9 cellular contexts compared by ENCODE assay signal in the genomic region with DNA sequence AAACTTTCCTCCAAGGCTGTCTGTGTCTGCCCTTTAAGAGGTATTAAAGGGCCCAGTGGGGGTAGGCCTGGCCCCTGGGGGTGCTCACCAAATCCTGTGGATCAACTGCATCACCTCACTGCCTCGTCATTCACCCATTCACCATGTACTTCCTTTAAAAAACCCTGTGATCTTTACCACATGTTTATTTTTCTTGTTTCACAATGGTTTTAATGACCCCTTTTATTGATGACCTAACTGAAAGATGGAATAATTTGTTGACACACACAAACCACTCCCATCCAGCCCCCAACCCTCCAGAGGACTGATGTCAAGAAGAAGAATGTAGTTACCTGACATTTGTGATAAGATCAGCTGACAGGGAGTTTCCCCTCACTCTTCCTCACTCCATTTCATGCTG. TPM values are rescaled to one million over a fixed set of nuclear protein-coding genes. Genes with fewer than 3 reads are reported as not detected.
DNase-seq lines count a peak whose midpoint lies in the region; ATAC-seq and TF ChIP-seq lines count a peak whose summit lies in the region.
"Had no signal": no experiment of that assay in that cellular context is flagged by ENCODE, and none has a peak within 500 bp of the region (broad histone marks: within the 10 kb centered on the region; RNA-seq: fewer than 3 reads in every experiment).

No MANE protein-coding gene starts in this region.

- intact Hi-C loops in CD4-positive, alpha-beta memory T cell (cut with micrococcal nuclease) = no loop called here
- intact Hi-C loops in left cardiac atrium (cut with DNase I) = no loop called here

- no peaks in the 10 kb centered on the region for H3K27me3 ChIP-seq in CD4-positive, alpha-beta memory T cell (ENCODE audit: insufficient read depth, low read length)

- H3K4me1 ChIP-seq in CD4-positive, alpha-beta memory T cell (ENCODE audit: insufficient read depth, low read length) = peaks cover 26% of the 10 kb centered on the region

- H3K36me3 ChIP-seq in CD4-positive, alpha-beta memory T cell (ENCODE audit: insufficient read depth, low read length) = no peaks in the 10 kb centered on the region

- no peaks in the 10 kb centered on the region for H3K27me3 Mint-ChIP-seq in CD4-positive, alpha-beta memory T cell

- H3K27ac ChIP-seq in CD4-positive, alpha-beta memory T cell (ENCODE audit: low read depth, low read length) = no peak overlapping the region
- no peak overlapping the region for H3K27ac ChIP-seq in RWPE1

- TF ChIP-seq CTCF in foreskin fibroblast (IDR thresholded peaks at IDR 0.05; ENCODE audit: low read depth, low read length) (no peak), RWPE1 (conservative IDR thresholded peaks at IDR 0.05; ENCODE audit: low read depth) (no peak)

- peak overlapping the region; percentile 15 to 81 (median 76) for H3K27ac Mint-ChIP-seq in CD4-positive, alpha-beta memory T cell

- peaks cover 11 to 18% (median 16%) of the 10 kb centered on the region in 4 donors for H3K4me1 Mint-ChIP-seq in CD4-positive, alpha-beta memory T cell

- peak overlapping the region in 6 of 8 donors; percentile 12 to 72 (median 58) for H3K4me3 Mint-ChIP-seq in CD4-positive, alpha-beta memory T cell

- no peaks in the 10 kb centered on the region for H3K9me3 Mint-ChIP-seq in CD4-positive, alpha-beta memory T cell

- CTCF ChIA-PET in CD4-positive, alpha-beta memory T cell (lab: Charles Lee; ENCODE audit: partially characterized antibody) = interaction anchor here (1.2 to 4.1 kb wide), 2 partner anchors 9 to 976 kb away, joined by 4 to 37 read pairs; no protein-coding TSS in a partner anchor
- CTCF ChIA-PET in RWPE1 (lab: Yijun Ruan, JAX) = interaction anchor here (1.1 kb wide), 1 partner anchor 11 kb away, joined by 3 read pairs; no protein-coding TSS in a partner anchor

- peak; percentile 46 to 85 (median 61) for DNase-seq in CD4-positive, alpha-beta memory T cell
- DNase-seq in NCI-H69 (lab: John Stamatoyannopoulos, UW) (peak; percentile 81), foreskin fibroblast (peak; percentile 22 to 45), left cardiac atrium (no peak), RWPE1 (ENCODE audit: low spot score) (no peak)
- DNase-seq in stimulated activated CD4-positive, alpha-beta T cell treated with anti-CD3 and anti-CD28 coated beads, Interleukin-12 subunit alpha, Interleukin-12 subunit beta, amount 100 ng/mL, for 4 hours = no peak
- DNase-seq: stimulated activated CD8-positive, alpha-beta memory T cell treated with anti-CD3 and anti-CD28 coated beads, Interleukin-4, amount 100 ng/mL, for 48 hours had no signal

- POLR2A ChIA-PET in CD4-positive, alpha-beta memory T cell (lab: Charles Lee; ENCODE audit: partially characterized antibody) = interaction anchor here (1.2 kb wide), 1 partner anchor 10 kb away, joined by 4 read pairs; no protein-coding TSS in a partner anchor
- POLR2A ChIA-PET in RWPE1 (lab: Yijun Ruan, JAX; ENCODE audit: low non-redundant PET) = no interaction called here

- no peaks in the 10 kb centered on the region for H3K9me3 ChIP-seq in CD4-positive, alpha-beta memory T cell (ENCODE audit: control insufficient read depth in 1 of 2, low read length in 2 of 2)

- no peaks in the 10 kb centered on the region for H3K36me3 Mint-ChIP-seq in CD4-positive, alpha-beta memory T cell

- ATAC-seq in GM19397 (IDR thresholded peaks at IDR 0.05; ENCODE audit: unreplicated experiment) (peak; percentile 44), left cardiac atrium (no peak), GM19328 (IDR thresholded peaks at IDR 0.05; ENCODE audit: unreplicated experiment) (no peak)

- no peak overlapping the region for H3K4me3 ChIP-seq in CD4-positive, alpha-beta memory T cell (ENCODE audit: low read length in 2 of 2)
- H3K4me3 ChIP-seq in foreskin fibroblast (ENCODE audit: low read depth in 1 of 2, low read length in 2 of 2) = no peak overlapping the region

RNA-seq across cellular contexts. Expression of a gene that starts 40.8 kb away (rescaled TPM):
- not detected for total RNA-seq in CD4-positive, alpha-beta memory T cell
- polyA plus RNA-seq in CD4-positive, alpha-beta memory T cell = under 1 TPM; 0.40 to 0.58 TPM
- 1 to 10 TPM; 2.6 to 3.5 TPM for total RNA-seq in left cardiac atrium

Comparison
In these comparisons a context has a peak if more than half of its experiments do, and no peak if none do; other contexts are left out.
1. DNase-seq: peak in CD4-positive, alpha-beta memory T cell (5 of 5), NCI-H69 (single experiment) and foreskin fibroblast (2 of 2); none in left cardiac atrium (single experiment), RWPE1 (single experiment) and stimulated activated CD4-positive, alpha-beta T cell treated with anti-CD3 and anti-CD28 coated beads, Interleukin-12 subunit alpha, Interleukin-12 subunit beta, amount 100 ng/mL, for 4 hours (single experiment).